12 cellular contexts compared by ENCODE assay signal in the genomic region with DNA sequence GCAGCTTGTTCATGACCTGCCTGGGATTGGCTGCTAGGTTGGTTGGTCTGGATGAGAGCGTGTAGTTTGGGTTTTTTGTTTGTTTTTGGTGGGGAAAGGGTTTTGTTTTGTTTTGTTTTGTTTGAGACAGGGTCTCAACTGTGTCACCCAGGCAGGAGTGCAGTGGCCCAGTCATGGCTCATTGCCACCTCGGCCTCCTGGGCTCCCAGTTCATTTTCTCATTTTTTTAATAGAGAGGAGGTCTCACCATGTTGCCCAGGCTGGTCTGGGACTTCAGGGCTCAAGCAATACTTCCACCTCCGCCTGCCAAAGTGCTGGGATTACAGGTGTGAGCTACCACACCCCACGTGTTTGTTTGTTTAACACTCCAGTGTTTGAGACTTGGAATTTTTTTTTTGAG. TPM values are rescaled to one million over a fixed set of nuclear protein-coding genes. Genes with fewer than 3 reads are reported as not detected.
DNase-seq lines count a peak whose midpoint lies in the region; ATAC-seq and TF ChIP-seq lines count a peak whose summit lies in the region.
"Had no signal": no experiment of that assay in that cellular context is flagged by ENCODE, and none has a peak within 500 bp of the region (broad histone marks: within the 10 kb centered on the region; RNA-seq: fewer than 3 reads in every experiment).

No MANE protein-coding gene starts in this region.

- H3K4me1 ChIP-seq in BLaER1 (peaks cover 82% of the 10 kb centered on the region), Caco-2 (peaks cover 32% of the 10 kb centered on the region)
- peaks cover 22 to 26% of the 10 kb centered on the region in 2 donors for H3K4me1 ChIP-seq in naive thymus-derived CD4-positive, alpha-beta T cell (ENCODE audit: control insufficient read depth in 2 of 2, insufficient read depth in 2 of 2, low read length in 2 of 2)

- no peak overlapping the region for H3K4me3 Mint-ChIP-seq in Caco-2 (ENCODE audit: unreplicated experiment)
- no peak overlapping the region for H3K4me3 Mint-ChIP-seq in activated CD8-positive, alpha-beta T cell treated with anti-CD3 and anti-CD28 coated beads, Interleukin-2, amount 10 ng/mL, durations not matched to agents 7 days and 5 days
- H3K4me3 Mint-ChIP-seq in naive thymus-derived CD4-positive, alpha-beta T cell, result peak overlapping the region in 4 of 10 donors; percentile 5 to 39 (median 10)

- H3K27me3 Mint-ChIP-seq in Caco-2 (ENCODE audit: insufficient read depth, unreplicated experiment), result no peaks in the 10 kb centered on the region
- no peaks in the 10 kb centered on the region for H3K27me3 Mint-ChIP-seq in activated CD8-positive, alpha-beta T cell treated with anti-CD3 and anti-CD28 coated beads, Interleukin-2, amount 10 ng/mL, durations not matched to agents 7 days and 5 days (ENCODE audit: low read depth)
- no peaks in the 10 kb centered on the region for H3K27me3 Mint-ChIP-seq in naive thymus-derived CD4-positive, alpha-beta T cell

- H3K27ac Mint-ChIP-seq in Caco-2 (ENCODE audit: unreplicated experiment), result peak overlapping the region; percentile 50
- H3K27ac Mint-ChIP-seq in activated CD8-positive, alpha-beta T cell treated with anti-CD3 and anti-CD28 coated beads, Interleukin-2, amount 10 ng/mL, durations not matched to agents 7 days and 5 days, result peak overlapping the region; percentile 2
- peak overlapping the region in 7 of 9 donors; percentile 5 to 72 (median 48) for H3K27ac Mint-ChIP-seq in naive thymus-derived CD4-positive, alpha-beta T cell

- peak overlapping the region; percentile 74 for H3K27ac ChIP-seq in BLaER1
- no peak overlapping the region for H3K27ac ChIP-seq in naive thymus-derived CD4-positive, alpha-beta T cell (ENCODE audit: low read depth, low read length)

- intact Hi-C loops in Caco-2 (cut with micrococcal nuclease; ENCODE audit: unreplicated experiment), result loop anchor here (10.0 kb wide), 1 partner anchor 77 kb away; no protein-coding TSS in a partner anchor
- intact Hi-C loops in naive thymus-derived CD4-positive, alpha-beta T cell (cut with micrococcal nuclease), result no loop called here

- peaks cover 12% of the 10 kb centered on the region for H3K4me1 Mint-ChIP-seq in Caco-2 (ENCODE audit: low read depth, unreplicated experiment)
- peaks cover 48% of the 10 kb centered on the region for H3K4me1 Mint-ChIP-seq in activated CD8-positive, alpha-beta T cell treated with anti-CD3 and anti-CD28 coated beads, Interleukin-2, amount 10 ng/mL, durations not matched to agents 7 days and 5 days (ENCODE audit: low read depth)
- H3K4me1 Mint-ChIP-seq in naive thymus-derived CD4-positive, alpha-beta T cell, result peaks cover 44 to 71% (median 64%) of the 10 kb centered on the region in 7 donors

- no peaks in the 10 kb centered on the region for H3K9me3 Mint-ChIP-seq in Caco-2 (ENCODE audit: unreplicated experiment)
- H3K9me3 Mint-ChIP-seq in activated CD8-positive, alpha-beta T cell treated with anti-CD3 and anti-CD28 coated beads, Interleukin-2, amount 10 ng/mL, durations not matched to agents 7 days and 5 days (ENCODE audit: insufficient read depth), result no peaks in the 10 kb centered on the region
- no peaks in the 10 kb centered on the region for H3K9me3 Mint-ChIP-seq in naive thymus-derived CD4-positive, alpha-beta T cell

- peak overlapping the region; percentile 35; the same call in 1 of the 2 replicates for H3K9ac ChIP-seq in BLaER1

- H3K27me3 ChIP-seq in BLaER1 (no peaks in the 10 kb centered on the region), Caco-2 (replicated peaks; ENCODE audit: control insufficient read depth, insufficient read depth, low read length) (no peaks in the 10 kb centered on the region)
- H3K27me3 ChIP-seq in naive thymus-derived CD4-positive, alpha-beta T cell (ENCODE audit: control insufficient read depth in 2 of 2, insufficient read depth in 2 of 2, low read length in 2 of 2), result no peaks in the 10 kb centered on the region

- DNase-seq in Caco-2 (no peak), cerebellar cortex (ENCODE audit: low spot score) (no peak), NCI-H2171 treated with DMSO at 0.1 percent for 48 hours (lab: John Stamatoyannopoulos, UW) (no peak), GM13976 (ENCODE audit: low spot score) (no peak)
- DNase-seq in activated CD8-positive, alpha-beta T cell treated with anti-CD3 and anti-CD28 coated beads, Interleukin-2, amount 10 ng/mL, durations not matched to agents 7 days and 5 days, result no peak
- no peak for DNase-seq in naive thymus-derived CD4-positive, alpha-beta T cell
- DNase-seq: activated gamma-delta T cell treated with Interleukin-2 at 50 U/mL for 16 hours, NCI-H1105 treated with DMSO at 0.1 percent for 48 hours, NCI-H524 treated with DMSO at 0.1 percent for 48 hours, right cardiac atrium had no signal

- POLR2A ChIA-PET in Caco-2 (lab: Charles Lee), result no interaction called here
- POLR2A ChIA-PET in activated CD8-positive, alpha-beta T cell treated with anti-CD3 and anti-CD28 coated beads, Interleukin-2, amount 10 ng/mL, durations not matched to agents 7 days and 5 days (lab: Charles Lee), result interaction anchor here (0.6 to 1.2 kb wide), 2 partner anchors 19 to 145 kb away, joined by 4 read pairs; no protein-coding TSS in a partner anchor
- POLR2A ChIA-PET in naive thymus-derived CD4-positive, alpha-beta T cell (lab: Charles Lee), result interaction anchor here (1.0 kb wide), 1 partner anchor 20 kb away, joined by 3 read pairs; no protein-coding TSS in a partner anchor

- H3K9me3 ChIP-seq in BLaER1 (no peaks in the 10 kb centered on the region), Caco-2 (no peaks in the 10 kb centered on the region)
- no peaks in the 10 kb centered on the region for H3K9me3 ChIP-seq in naive thymus-derived CD4-positive, alpha-beta T cell (ENCODE audit: control insufficient read depth in 2 of 3, low read length in 3 of 3)

- H3K4me2 ChIP-seq in BLaER1, result peak overlapping the region; percentile 96

- H3K36me3 ChIP-seq in BLaER1, result peaks cover 27% of the 10 kb centered on the region
- H3K36me3 ChIP-seq in Caco-2 (ENCODE audit: control insufficient read depth, insufficient read depth, low read length), result peaks cover 1% of the 10 kb centered on the region; the same call in 1 of the 2 replicates
- peaks cover 0 to 14% (median 0%) of the 10 kb centered on the region in 3 experiments for H3K36me3 ChIP-seq in naive thymus-derived CD4-positive, alpha-beta T cell (ENCODE audit: control insufficient read depth in 2 of 3, insufficient read depth in 3 of 3, low read length in 3 of 3)

- peak overlapping the region; percentile 100; the same call in 1 of the 2 replicates for H3K4me3 ChIP-seq in BLaER1
- no peak overlapping the region for H3K4me3 ChIP-seq in Caco-2 (ENCODE audit: low read depth, low read length)
- H3K4me3 ChIP-seq in naive thymus-derived CD4-positive, alpha-beta T cell (ENCODE audit: low read length), result no peak overlapping the region

- no peak for ATAC-seq in activated CD8-positive, alpha-beta T cell treated with anti-CD3 and anti-CD28 coated beads, Interleukin-2, amount 10 ng/mL, durations not matched to agents 7 days and 5 days
- no peak for ATAC-seq in naive thymus-derived CD4-positive, alpha-beta T cell
- ATAC-seq: right cardiac atrium, Right ventricle myocardium inferior had no signal

- in situ Hi-C loops in GM13976 (cut with MboI; ENCODE audit: low sequenced_read_pairs, unreplicated experiment), result loop anchor here (10.0 kb wide), 1 partner anchor 193 kb away; no protein-coding TSS in a partner anchor

- BruUV-seq in Caco-2 (replicated peaks; lab: Mats Ljungman, UMichigan), result no TSS peak

- H4K20me1 ChIP-seq in BLaER1, result peaks cover 87% of the 10 kb centered on the region

- H3K36me3 Mint-ChIP-seq in Caco-2 (ENCODE audit: insufficient read depth, unreplicated experiment), result peaks cover 35% of the 10 kb centered on the region
- H3K36me3 Mint-ChIP-seq in activated CD8-positive, alpha-beta T cell treated with anti-CD3 and anti-CD28 coated beads, Interleukin-2, amount 10 ng/mL, durations not matched to agents 7 days and 5 days (ENCODE audit: low read depth), result peaks cover 25% of the 10 kb centered on the region
- peaks cover 0 to 14% (median 8%) of the 10 kb centered on the region in 5 donors for H3K36me3 Mint-ChIP-seq in naive thymus-derived CD4-positive, alpha-beta T cell

- CTCF ChIA-PET in Caco-2 (lab: Charles Lee), result no interaction called here
- CTCF ChIA-PET in activated CD8-positive, alpha-beta T cell treated with anti-CD3 and anti-CD28 coated beads, Interleukin-2, amount 10 ng/mL, durations not matched to agents 7 days and 5 days (lab: Charles Lee), result interaction anchor here (1.1 to 1.8 kb wide), 2 partner anchors 129 to 346 kb away, joined by 3 to 5 read pairs; no protein-coding TSS in a partner anchor
- CTCF ChIA-PET in naive thymus-derived CD4-positive, alpha-beta T cell (lab: Charles Lee), result interaction anchor here (0.6 to 0.9 kb wide), 2 partner anchors 10 to 54 kb away, joined by 3 to 4 read pairs; no protein-coding TSS in a partner anchor

- TF ChIP-seq CTCF in Caco-2 (IDR thresholded peaks at IDR 0.05; ENCODE audit: insufficient read depth in 1 of 2, low read depth in 1 of 2, low read length in 1 of 2, severe bottlenecking in 1 of 2, unreplicated experiment in 1 of 2), result no peak
- no peak for TF ChIP-seq CTCF in GM13976 (IDR thresholded peaks at IDR 0.05; ENCODE audit: borderline replicate concordance, control extremely low read depth, extremely low read depth, insufficient read depth, missing control alignments)

RNA-seq across cellular contexts. Expression of gene DYNC1H1, which starts 3.8 kb away (rescaled TPM):
- 349 and 351 TPM in 2 replicates for total RNA-seq in Caco-2 (2022)
- total RNA-seq in activated CD8-positive, alpha-beta T cell treated with anti-CD3 and anti-CD28 coated beads, Interleukin-2, amount 10 ng/mL, durations not matched to agents 7 days and 5 days, result 100 to 1,000 TPM; 271 to 274 TPM
- total RNA-seq in naive thymus-derived CD4-positive, alpha-beta T cell, result 100 to 1,000 TPM; 252 to 310 (median 273) TPM
- 10 to 100 TPM; 28.9 to 39.8 TPM for polyA plus RNA-seq in naive thymus-derived CD4-positive, alpha-beta T cell
